ENCODE assay signal across 16 cellular contexts in genomic region chr11:112005422-112006094, GRCh38. TPM values are rescaled to one million over a fixed set of nuclear protein-coding genes. Genes with fewer than 3 reads are reported as not detected.
DNase-seq lines count a peak whose midpoint lies in the region; ATAC-seq, FAIRE-seq and TF ChIP-seq lines count a peak whose summit lies in the region.
"Had no signal": no experiment of that assay in that cellular context is flagged by ENCODE, and none has a peak within 500 bp of the region (broad histone marks: within the 10 kb centered on the region; RNA-seq: fewer than 3 reads in every experiment).

No MANE protein-coding gene starts in this region.

- CTCF ChIA-PET in activated CD8-positive, alpha-beta T cell treated with anti-CD3 and anti-CD28 coated beads for 36 hours (lab: Charles Lee), result interaction anchor here (0.6 to 1.5 kb wide), 2 partner anchors 13 to 452 kb away, joined by 3 to 4 read pairs; no protein-coding TSS in a partner anchor
- CTCF ChIA-PET in WTC11 (lab: Charles Lee), result interaction anchor here (1.1 to 1.8 kb wide), 2 partner anchors 20 to 23 kb away, joined by 4 read pairs; partner anchors contain the start of gene DLAT

- H3K4me1 ChIP-seq in colonic mucosa, result no peaks in the 10 kb centered on the region
- no peaks in the 10 kb centered on the region for H3K4me1 ChIP-seq in hepatocyte (ENCODE audit: insufficient read depth)
- H3K4me1 ChIP-seq in rectal smooth muscle tissue (ENCODE audit: control insufficient read depth, insufficient read depth, low read length), result no peaks in the 10 kb centered on the region
- H3K4me1 ChIP-seq in heart left ventricle, result peaks cover 0 to 12% (median 0%) of the 10 kb centered on the region in 12 donors
- H3K4me1 ChIP-seq: BLaER1 had no signal

- H3K9me3 Mint-ChIP-seq in activated CD8-positive, alpha-beta T cell treated with anti-CD3 and anti-CD28 coated beads for 36 hours, result no peaks in the 10 kb centered on the region
- H3K9me3 Mint-ChIP-seq in WTC11, result peaks cover 53% of the 10 kb centered on the region
- H3K9me3 Mint-ChIP-seq: CD14-positive monocyte had no signal

- H3K27me3 ChIP-seq in colonic mucosa (no peaks in the 10 kb centered on the region), hepatocyte (no peaks in the 10 kb centered on the region), rectal smooth muscle tissue (ENCODE audit: control insufficient read depth, insufficient read depth, low read length) (no peaks in the 10 kb centered on the region), heart left ventricle (no peaks in the 10 kb centered on the region)
- H3K27me3 ChIP-seq: BLaER1 had no signal

- POLR2A ChIA-PET in activated CD8-positive, alpha-beta T cell treated with anti-CD3 and anti-CD28 coated beads for 36 hours (lab: Charles Lee), result no interaction called here
- POLR2A ChIA-PET in WTC11 (lab: Charles Lee), result no interaction called here

- no peaks in the 10 kb centered on the region for H3K9me2 ChIP-seq in hepatocyte (replicated peaks; ENCODE audit: insufficient read depth)

- H3K4me2 ChIP-seq in hepatocyte, result no peak overlapping the region
- H3K4me2 ChIP-seq: BLaER1 had no signal

- no peak for DNase-seq in HTR-8/SVneo (ENCODE audit: insufficient read length, low spot score)
- DNase-seq in colonic mucosa, result peak; percentile 81
- no peak for DNase-seq in hepatocyte (ENCODE audit: low spot score)
- no peak for DNase-seq in activated CD8-positive, alpha-beta T cell treated with anti-CD3 and anti-CD28 coated beads for 36 hours
- DNase-seq in WTC11 (ENCODE audit: low spot score), result no peak
- DNase-seq in heart left ventricle, result no peak
- DNase-seq in NCI-H1436 treated with DMSO at 0.1 percent for 48 hours (lab: John Stamatoyannopoulos, UW), result no peak
- DNase-seq: 8988T; CD4-positive, alpha-beta memory T cell; DMS79 treated with DMSO at 0.1 percent for 48 hours; GF-D8; GOT3; H7 had no signal

- no peak overlapping the region for H3K4me3 Mint-ChIP-seq in activated CD8-positive, alpha-beta T cell treated with anti-CD3 and anti-CD28 coated beads for 36 hours
- H3K4me3 Mint-ChIP-seq in WTC11, result no peak overlapping the region
- H3K4me3 Mint-ChIP-seq: CD14-positive monocyte; CD4-positive, alpha-beta memory T cell had no signal

- no peak overlapping the region for H3K27ac Mint-ChIP-seq in activated CD8-positive, alpha-beta T cell treated with anti-CD3 and anti-CD28 coated beads for 36 hours
- H3K27ac Mint-ChIP-seq in WTC11, result no peak overlapping the region
- H3K27ac Mint-ChIP-seq: CD14-positive monocyte; CD4-positive, alpha-beta memory T cell had no signal

- no peak for TF ChIP-seq POLR2A in heart left ventricle (IDR thresholded peaks at IDR 0.05)

- no peak overlapping the region for H3K4me3 ChIP-seq in colonic mucosa
- H3K4me3 ChIP-seq in hepatocyte, result no peak overlapping the region
- peak overlapping the region; percentile 10 for H3K4me3 ChIP-seq in rectal smooth muscle tissue (ENCODE audit: low read length)
- H3K4me3 ChIP-seq in heart left ventricle, result no peak overlapping the region
- H3K4me3 ChIP-seq: BLaER1 had no signal

- H3K36me3 Mint-ChIP-seq in activated CD8-positive, alpha-beta T cell treated with anti-CD3 and anti-CD28 coated beads for 36 hours (ENCODE audit: low read depth), result no peaks in the 10 kb centered on the region
- H3K36me3 Mint-ChIP-seq in WTC11, result peaks cover 42% of the 10 kb centered on the region
- H3K36me3 Mint-ChIP-seq: CD14-positive monocyte; CD4-positive, alpha-beta memory T cell had no signal

- H3K36me3 ChIP-seq in colonic mucosa (no peaks in the 10 kb centered on the region), hepatocyte (replicated peaks; ENCODE audit: insufficient read depth, low read depth) (no peaks in the 10 kb centered on the region), rectal smooth muscle tissue (ENCODE audit: control insufficient read depth, insufficient read depth, low read length) (peaks cover 7% of the 10 kb centered on the region), heart left ventricle (peaks cover 0 to 46% (median 0%) of the 10 kb centered on the region in 9 donors)
- H3K36me3 ChIP-seq: BLaER1 had no signal

- FAIRE-seq in HTR-8/SVneo (lab: Jason Lieb, UNC), result peak; percentile 75

- peaks cover 5% of the 10 kb centered on the region for H3K27me3 Mint-ChIP-seq in activated CD8-positive, alpha-beta T cell treated with anti-CD3 and anti-CD28 coated beads for 36 hours
- peaks cover 39% of the 10 kb centered on the region for H3K27me3 Mint-ChIP-seq in WTC11 (ENCODE audit: low read depth)

- H3K79me2 ChIP-seq in hepatocyte, result no peaks in the 10 kb centered on the region

- intact Hi-C loops in colonic mucosa (cut with DNase I), result no loop called here
- intact Hi-C loops in activated CD8-positive, alpha-beta T cell treated with anti-CD3 and anti-CD28 coated beads for 36 hours (cut with micrococcal nuclease), result no loop called here
- intact Hi-C loops in heart left ventricle (cut with DNase I), result no loop called here

- H2AFZ ChIP-seq in hepatocyte, result no peak overlapping the region

- H3K27ac ChIP-seq in colonic mucosa, result peak overlapping the region; percentile 51
- H3K27ac ChIP-seq in hepatocyte, result peak overlapping the region; percentile 62
- no peak overlapping the region for H3K27ac ChIP-seq in rectal smooth muscle tissue (ENCODE audit: low read depth, low read length)
- H3K27ac ChIP-seq in heart left ventricle, result no peak overlapping the region
- H3K27ac ChIP-seq: BLaER1 had no signal

- no peak for ATAC-seq in activated CD8-positive, alpha-beta T cell treated with anti-CD3 and anti-CD28 coated beads for 36 hours
- no peak for ATAC-seq in WTC11
- ATAC-seq in heart left ventricle, result no peak

- TF ChIP-seq CTCF in colonic mucosa (IDR thresholded peaks at IDR 0.05) (no peak), hepatocyte (IDR thresholded peaks at IDR 0.05; ENCODE audit: poor library complexity) (no peak), WTC11 (IDR thresholded peaks at IDR 0.05) (no peak), heart left ventricle (IDR thresholded peaks at IDR 0.05) (no peak)
- TF ChIP-seq CTCF in activated CD8-positive, alpha-beta T cell treated with anti-CD3 and anti-CD28 coated beads for 36 hours (IDR thresholded peaks at IDR 0.05), result no peak

- no peaks in the 10 kb centered on the region for H3K9me3 ChIP-seq in colonic mucosa
- no peaks in the 10 kb centered on the region for H3K9me3 ChIP-seq in hepatocyte (ENCODE audit: low read depth)
- H3K9me3 ChIP-seq in heart left ventricle, result peaks cover 0 to 6% (median 0%) of the 10 kb centered on the region in 12 donors
- H3K9me3 ChIP-seq: BLaER1 had no signal

- no peaks in the 10 kb centered on the region for H4K20me1 ChIP-seq in hepatocyte (ENCODE audit: insufficient read depth, poor library complexity, severe bottlenecking)
- H4K20me1 ChIP-seq: BLaER1 had no signal

- H3K4me1 Mint-ChIP-seq in activated CD8-positive, alpha-beta T cell treated with anti-CD3 and anti-CD28 coated beads for 36 hours (ENCODE audit: low read depth), result no peaks in the 10 kb centered on the region
- H3K4me1 Mint-ChIP-seq in WTC11, result peaks cover 8% of the 10 kb centered on the region; the same call in 1 of the 2 replicates
- H3K4me1 Mint-ChIP-seq: CD14-positive monocyte; CD4-positive, alpha-beta memory T cell had no signal

- H3K9ac ChIP-seq in colonic mucosa (ENCODE audit: low read depth in 2 of 2, low read length in 2 of 2) (no peak overlapping the region), rectal smooth muscle tissue (ENCODE audit: low read length) (no peak overlapping the region)
- H3K9ac ChIP-seq: BLaER1 had no signal

- 84% methylated on average over 11 of the region's 11 CpGs for WGBS in hepatocyte (ENCODE audit: low lambda C conversion rate, missing lambda C conversion rate)
- WGBS in heart left ventricle, 4 donors, result 75 to 93% (median 84%) methylated on average over 11 of the region's 11 CpGs

TF ChIP-seq in WTC11, 78 proteins besides CTCF, POLR2A, EP300 and RAD21 (continues in another document):
- TF ChIP-seq, protein P1, sequence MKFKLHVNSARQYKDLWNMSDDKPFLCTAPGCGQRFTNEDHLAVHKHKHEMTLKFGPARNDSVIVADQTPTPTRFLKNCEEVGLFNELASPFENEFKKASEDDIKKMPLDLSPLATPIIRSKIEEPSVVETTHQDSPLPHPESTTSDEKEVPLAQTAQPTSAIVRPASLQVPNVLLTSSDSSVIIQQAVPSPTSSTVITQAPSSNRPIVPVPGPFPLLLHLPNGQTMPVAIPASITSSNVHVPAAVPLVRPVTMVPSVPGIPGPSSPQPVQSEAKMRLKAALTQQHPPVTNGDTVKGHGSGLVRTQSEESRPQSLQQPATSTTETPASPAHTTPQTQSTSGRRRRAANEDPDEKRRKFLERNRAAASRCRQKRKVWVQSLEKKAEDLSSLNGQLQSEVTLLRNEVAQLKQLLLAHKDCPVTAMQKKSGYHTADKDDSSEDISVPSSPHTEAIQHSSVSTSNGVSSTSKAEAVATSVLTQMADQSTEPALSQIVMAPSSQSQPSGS (CRISPR knock-in tag; IDR thresholded peaks at IDR 0.05; ENCODE audit: borderline replicate concordance, low read depth), result no peak
- TF ChIP-seq ZNF671 (CRISPR knock-in tag; IDR thresholded peaks at IDR 0.05) (no peak), ZMAT4 (CRISPR knock-in tag; IDR thresholded peaks at IDR 0.05) (no peak), ZNF263 (CRISPR knock-in tag; IDR thresholded peaks at IDR 0.05; ENCODE audit: low read depth) (no peak), TP53 (CRISPR knock-in tag; IDR thresholded peaks at IDR 0.05) (no peak), ZNF121 (CRISPR knock-in tag; IDR thresholded peaks at IDR 0.05) (no peak), MXD4 (CRISPR knock-in tag; IDR thresholded peaks at IDR 0.05; ENCODE audit: borderline replicate concordance) (no peak), CBFB (CRISPR knock-in tag; IDR thresholded peaks at IDR 0.05; ENCODE audit: low read depth) (no peak), MLX (CRISPR knock-in tag; IDR thresholded peaks at IDR 0.05) (no peak)

RNA-seq across cellular contexts. Expression of gene DLAT, which starts 19.6 kb away (rescaled TPM):
- total RNA-seq in colonic mucosa (10 to 100 TPM; 67.3 to 73.4 TPM), hepatocyte (40.5 and 42.1 TPM in 2 replicates), WTC11 (2021) (55.7 to 60.4 TPM (median 56.6 TPM) in 3 replicates), heart left ventricle (100 to 1,000 TPM; 110 to 179 (median 160) TPM)
- polyA plus RNA-seq in hepatocyte (27.9 and 32.7 TPM in 2 replicates), heart left ventricle (10 to 100 TPM; 48.7 to 98.3 TPM)
- 10 to 100 TPM; 50.3 to 51.4 TPM for total RNA-seq in activated CD8-positive, alpha-beta T cell treated with anti-CD3 and anti-CD28 coated beads for 36 hours

Comparison
In these comparisons a context has a peak if more than half of its experiments do, and no peak if none do; other contexts are left out.
1. H3K27ac ChIP-seq: peak in colonic mucosa (single experiment) and hepatocyte (single experiment); none in rectal smooth muscle tissue (single experiment) and heart left ventricle (0 of 12).